ENCODE assay signal across 1 cellular context in the genomic region with DNA sequence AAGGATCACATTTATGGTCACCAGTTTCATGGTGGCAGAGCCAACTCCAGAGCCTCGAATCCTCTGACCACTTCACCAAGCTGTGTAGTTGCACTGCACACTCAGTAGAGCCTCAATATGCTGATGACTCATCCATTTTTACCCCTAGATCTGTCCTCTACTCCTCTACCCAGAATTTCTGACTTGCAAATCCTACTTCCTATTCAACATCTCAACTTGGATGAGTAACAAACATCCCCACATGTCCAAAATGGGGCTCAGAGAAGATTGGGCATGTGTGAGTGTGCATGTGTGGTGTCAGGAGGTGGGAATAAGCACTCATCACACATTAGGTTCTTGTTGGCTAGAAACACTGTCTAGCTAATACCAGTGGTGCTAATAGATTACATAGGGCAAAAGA.
A peak's percentile ranks its signal among the peaks of the same experiment; 100 is the strongest.
TF ChIP-seq lines count a peak whose summit lies in the region.

No MANE protein-coding gene starts in this region.

TF ChIP-seq in IMR-90, 13 proteins besides CTCF, POLR2A, EP300 and RAD21:
- peak; percentile 33; the same call in 1 of the 2 replicates for TF ChIP-seq FOS (IDR thresholded peaks at IDR 0.05; ENCODE audit: low read depth, low read length)
- TF ChIP-seq MAFK (IDR thresholded peaks at IDR 0.05; ENCODE audit: low read depth, low read length), result no peak
